Comparison of ENCODE assay signal across 10 cellular contexts in genomic region chr9:98159790-98160189, GRCh38.
"Had no signal": no experiment of that assay in that cellular context is flagged by ENCODE, and none has a peak within 500 bp of the region (broad histone marks: within the 10 kb centered on the region; RNA-seq: fewer than 3 reads in every experiment).

No MANE protein-coding gene starts in this region.

- H3K4me1 ChIP-seq: lower lobe of right lung had no signal

- H3K9me3 ChIP-seq: lower lobe of right lung, ovary had no signal

- H3K4me3 Mint-ChIP-seq: activated T-helper 1 cell treated with anti-CD3 and anti-CD28 coated beads, Interleukin-12 subunit alpha, Interleukin-12 subunit beta, Interleukin-2, Interleukin-4 antibody, amounts not matched to agents 30 ng/mL and 10 ng/mL and 1 ng/mL, durations not matched to agents 14 hours and 24 hours and 36 hours; brain; naive B cell had no signal

- H3K27ac Mint-ChIP-seq: activated T-helper 1 cell treated with anti-CD3 and anti-CD28 coated beads, Interleukin-12 subunit alpha, Interleukin-12 subunit beta, Interleukin-2, Interleukin-4 antibody, amounts not matched to agents 30 ng/mL and 10 ng/mL and 1 ng/mL, durations not matched to agents 14 hours and 24 hours and 36 hours; brain had no signal

- H3K27me3 Mint-ChIP-seq: brain had no signal

- H3K27me3 ChIP-seq: ovary had no signal

- H3K36me3 Mint-ChIP-seq: brain, naive B cell had no signal

- H3K9me3 Mint-ChIP-seq: activated T-helper 1 cell treated with anti-CD3 and anti-CD28 coated beads, Interleukin-12 subunit alpha, Interleukin-12 subunit beta, Interleukin-2, Interleukin-4 antibody, amounts not matched to agents 30 ng/mL and 10 ng/mL and 1 ng/mL, durations not matched to agents 14 hours and 24 hours and 36 hours; naive B cell had no signal

- H3K4me3 ChIP-seq: lower lobe of right lung, ovary had no signal

- DNase-seq: activated naive CD4-positive, alpha-beta T cell treated with Interleukin-2 at 50 U/mL for 16 hours; effector memory CD4-positive, alpha-beta T cell; hypothalamus; lower lobe of right lung; naive B cell; ovary; retina; stimulated activated CD4-positive, alpha-beta T cell treated with anti-CD3 and anti-CD28 coated beads, Interleukin-4, amount 100 ng/mL, for 24 hours had no signal

- H3K4me1 Mint-ChIP-seq: brain had no signal

- H3K36me3 ChIP-seq: ovary had no signal

- ATAC-seq: lower lobe of right lung had no signal

- H3K27ac ChIP-seq: lower lobe of right lung, ovary had no signal
